In the genomic region with DNA sequence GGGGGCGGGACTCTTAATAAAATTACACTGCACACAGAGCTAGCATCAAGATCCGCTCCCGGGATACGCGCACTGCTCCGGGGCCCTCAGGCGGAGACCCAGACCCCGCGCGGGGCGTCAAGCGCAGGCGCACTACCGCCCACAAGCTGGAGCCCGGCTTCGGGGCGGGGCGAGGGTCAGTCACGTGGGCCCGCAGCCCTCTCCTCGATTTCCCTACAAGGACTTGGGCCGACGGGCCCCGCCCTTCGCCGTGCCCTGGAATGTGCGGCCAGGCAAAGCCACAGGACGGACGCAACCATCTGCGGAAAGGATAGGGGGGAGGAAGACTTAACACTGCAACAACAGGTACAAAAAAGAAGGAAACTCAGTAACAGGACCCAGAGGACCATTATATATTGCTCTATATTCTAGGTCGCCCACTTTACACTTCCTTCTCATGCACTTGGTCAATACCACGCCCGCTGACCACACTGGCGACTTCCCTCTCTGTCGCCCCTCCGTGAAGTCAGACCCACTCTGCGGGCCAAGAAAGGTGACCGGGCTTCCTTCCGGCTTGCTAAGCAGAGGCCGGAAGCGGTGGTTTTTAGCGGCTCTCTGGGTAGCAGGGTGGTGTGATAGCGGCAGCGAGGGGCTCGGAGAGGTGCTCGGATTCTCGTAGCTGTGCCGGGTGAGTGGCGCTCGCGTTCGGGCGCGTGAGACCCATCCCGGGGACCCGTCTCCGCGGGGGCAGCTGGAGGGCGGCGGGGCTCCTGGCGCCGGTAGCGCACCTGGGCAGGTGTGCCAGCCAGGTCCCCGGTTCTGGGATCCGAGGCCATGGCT, we compare ENCODE assay signal across 1 cellular context.
TF ChIP-seq lines count a peak whose summit lies in the region.

Gene MYL12A, plus strand, starts transcription at position 559 of the 819 bp plus-strand sequence. CDS start 5,447 bp downstream, outside the sequence.

TF ChIP-seq in HepG2, 621 proteins besides CTCF, POLR2A, EP300 and RAD21 (continued from another document and continues in another):
- TF ChIP-seq ATF1 (CRISPR knock-in tag; IDR thresholded peaks at IDR 0.05): peak; percentile 74
- TF ChIP-seq SALL1 (CRISPR knock-in tag; IDR thresholded peaks at IDR 0.05): peak; percentile 64
- TF ChIP-seq ZNF382 (CRISPR knock-in tag; IDR thresholded peaks at IDR 0.05; ENCODE audit: borderline replicate concordance): no peak
- TF ChIP-seq, protein P1, sequence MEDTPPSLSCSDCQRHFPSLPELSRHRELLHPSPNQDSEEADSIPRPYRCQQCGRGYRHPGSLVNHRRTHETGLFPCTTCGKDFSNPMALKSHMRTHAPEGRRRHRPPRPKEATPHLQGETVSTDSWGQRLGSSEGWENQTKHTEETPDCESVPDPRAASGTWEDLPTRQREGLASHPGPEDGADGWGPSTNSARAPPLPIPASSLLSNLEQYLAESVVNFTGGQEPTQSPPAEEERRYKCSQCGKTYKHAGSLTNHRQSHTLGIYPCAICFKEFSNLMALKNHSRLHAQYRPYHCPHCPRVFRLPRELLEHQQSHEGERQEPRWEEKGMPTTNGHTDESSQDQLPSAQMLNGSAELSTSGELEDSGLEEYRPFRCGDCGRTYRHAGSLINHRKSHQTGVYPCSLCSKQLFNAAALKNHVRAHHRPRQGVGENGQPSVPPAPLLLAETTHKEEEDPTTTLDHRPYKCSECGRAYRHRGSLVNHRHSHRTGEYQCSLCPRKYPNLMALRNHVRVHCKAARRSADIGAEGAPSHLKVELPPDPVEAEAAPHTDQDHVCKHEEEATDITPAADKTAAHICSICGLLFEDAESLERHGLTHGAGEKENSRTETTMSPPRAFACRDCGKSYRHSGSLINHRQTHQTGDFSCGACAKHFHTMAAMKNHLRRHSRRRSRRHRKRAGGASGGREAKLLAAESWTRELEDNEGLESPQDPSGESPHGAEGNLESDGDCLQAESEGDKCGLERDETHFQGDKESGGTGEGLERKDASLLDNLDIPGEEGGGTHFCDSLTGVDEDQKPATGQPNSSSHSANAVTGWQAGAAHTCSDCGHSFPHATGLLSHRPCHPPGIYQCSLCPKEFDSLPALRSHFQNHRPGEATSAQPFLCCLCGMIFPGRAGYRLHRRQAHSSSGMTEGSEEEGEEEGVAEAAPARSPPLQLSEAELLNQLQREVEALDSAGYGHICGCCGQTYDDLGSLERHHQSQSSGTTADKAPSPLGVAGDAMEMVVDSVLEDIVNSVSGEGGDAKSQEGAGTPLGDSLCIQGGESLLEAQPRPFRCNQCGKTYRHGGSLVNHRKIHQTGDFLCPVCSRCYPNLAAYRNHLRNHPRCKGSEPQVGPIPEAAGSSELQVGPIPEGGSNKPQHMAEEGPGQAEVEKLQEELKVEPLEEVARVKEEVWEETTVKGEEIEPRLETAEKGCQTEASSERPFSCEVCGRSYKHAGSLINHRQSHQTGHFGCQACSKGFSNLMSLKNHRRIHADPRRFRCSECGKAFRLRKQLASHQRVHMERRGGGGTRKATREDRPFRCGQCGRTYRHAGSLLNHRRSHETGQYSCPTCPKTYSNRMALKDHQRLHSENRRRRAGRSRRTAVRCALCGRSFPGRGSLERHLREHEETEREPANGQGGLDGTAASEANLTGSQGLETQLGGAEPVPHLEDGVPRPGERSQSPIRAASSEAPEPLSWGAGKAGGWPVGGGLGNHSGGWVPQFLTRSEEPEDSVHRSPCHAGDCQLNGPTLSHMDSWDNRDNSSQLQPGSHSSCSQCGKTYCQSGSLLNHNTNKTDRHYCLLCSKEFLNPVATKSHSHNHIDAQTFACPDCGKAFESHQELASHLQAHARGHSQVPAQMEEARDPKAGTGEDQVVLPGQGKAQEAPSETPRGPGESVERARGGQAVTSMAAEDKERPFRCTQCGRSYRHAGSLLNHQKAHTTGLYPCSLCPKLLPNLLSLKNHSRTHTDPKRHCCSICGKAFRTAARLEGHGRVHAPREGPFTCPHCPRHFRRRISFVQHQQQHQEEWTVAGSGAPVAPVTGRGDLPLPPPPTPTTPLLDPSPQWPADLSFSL (CRISPR knock-in tag; IDR thresholded peaks at IDR 0.05): no peak
- no peak for TF ChIP-seq ZNF256 (CRISPR knock-in tag; conservative IDR thresholded peaks at IDR 0.05)
- TF ChIP-seq ADNP (CRISPR knock-in tag; IDR thresholded peaks at IDR 0.05): no peak
- TF ChIP-seq SUZ12 (IDR thresholded peaks at IDR 0.05; ENCODE audit: low read depth, low read length): no peak
- no peak for TF ChIP-seq ZNF17 (CRISPR knock-in tag; IDR thresholded peaks at IDR 0.05)
- no peak; the same call in 1 of the 2 replicates for TF ChIP-seq ZNF552 (CRISPR knock-in tag; IDR thresholded peaks at IDR 0.05; ENCODE audit: borderline replicate concordance)
- TF ChIP-seq IKZF4 (CRISPR knock-in tag; IDR thresholded peaks at IDR 0.05; ENCODE audit: borderline replicate concordance, low read depth, not compliant biosample characterization): no peak
- peak; percentile 79 for TF ChIP-seq KMT2A (CRISPR knock-in tag; IDR thresholded peaks at IDR 0.05)
- no peak; the same call in 1 of the 2 replicates for TF ChIP-seq NFYB (CRISPR knock-in tag; IDR thresholded peaks at IDR 0.05)
- TF ChIP-seq SP5 (CRISPR knock-in tag; IDR thresholded peaks at IDR 0.05; ENCODE audit: borderline replicate concordance, low read depth): peak; percentile 63; the same call in 1 of the 2 replicates
- no peak for TF ChIP-seq ZNF609 (CRISPR knock-in tag; IDR thresholded peaks at IDR 0.05; ENCODE audit: borderline replicate concordance)
- TF ChIP-seq ISX (CRISPR knock-in tag; conservative IDR thresholded peaks at IDR 0.05): no peak
- no peak for TF ChIP-seq ARHGAP35 (CRISPR knock-in tag; IDR thresholded peaks at IDR 0.05; ENCODE audit: borderline replicate concordance)
- peak; percentile 38; the same call in 1 of the 2 replicates for TF ChIP-seq ZNF335 (CRISPR knock-in tag; IDR thresholded peaks at IDR 0.05)
- TF ChIP-seq ZNF580 (CRISPR knock-in tag; IDR thresholded peaks at IDR 0.05; ENCODE audit: borderline replicate concordance, low read depth): peak; percentile 39; the same call in 1 of the 2 replicates
- TF ChIP-seq AGO1 (IDR thresholded peaks at IDR 0.05; ENCODE audit: low read depth, low read length, poor library complexity, severe bottlenecking): peak; percentile 61
- no peak for TF ChIP-seq ZNF629 (CRISPR knock-in tag; conservative IDR thresholded peaks at IDR 0.05)
- TF ChIP-seq ATF7-NPFF (CRISPR knock-in tag; IDR thresholded peaks at IDR 0.05; ENCODE audit: low read depth): no peak
- peak; percentile 58 for TF ChIP-seq TFDP2 (CRISPR knock-in tag; IDR thresholded peaks at IDR 0.05)
- no peak for TF ChIP-seq NR3C1 (CRISPR knock-in tag; IDR thresholded peaks at IDR 0.05)
- TF ChIP-seq, protein P2, sequence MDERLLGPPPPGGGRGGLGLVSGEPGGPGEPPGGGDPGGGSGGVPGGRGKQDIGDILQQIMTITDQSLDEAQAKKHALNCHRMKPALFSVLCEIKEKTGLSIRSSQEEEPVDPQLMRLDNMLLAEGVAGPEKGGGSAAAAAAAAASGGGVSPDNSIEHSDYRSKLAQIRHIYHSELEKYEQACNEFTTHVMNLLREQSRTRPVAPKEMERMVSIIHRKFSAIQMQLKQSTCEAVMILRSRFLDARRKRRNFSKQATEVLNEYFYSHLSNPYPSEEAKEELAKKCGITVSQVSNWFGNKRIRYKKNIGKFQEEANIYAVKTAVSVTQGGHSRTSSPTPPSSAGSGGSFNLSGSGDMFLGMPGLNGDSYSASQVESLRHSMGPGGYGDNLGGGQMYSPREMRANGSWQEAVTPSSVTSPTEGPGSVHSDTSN (CRISPR knock-in tag; IDR thresholded peaks at IDR 0.05): no peak
- TF ChIP-seq, protein P3, sequence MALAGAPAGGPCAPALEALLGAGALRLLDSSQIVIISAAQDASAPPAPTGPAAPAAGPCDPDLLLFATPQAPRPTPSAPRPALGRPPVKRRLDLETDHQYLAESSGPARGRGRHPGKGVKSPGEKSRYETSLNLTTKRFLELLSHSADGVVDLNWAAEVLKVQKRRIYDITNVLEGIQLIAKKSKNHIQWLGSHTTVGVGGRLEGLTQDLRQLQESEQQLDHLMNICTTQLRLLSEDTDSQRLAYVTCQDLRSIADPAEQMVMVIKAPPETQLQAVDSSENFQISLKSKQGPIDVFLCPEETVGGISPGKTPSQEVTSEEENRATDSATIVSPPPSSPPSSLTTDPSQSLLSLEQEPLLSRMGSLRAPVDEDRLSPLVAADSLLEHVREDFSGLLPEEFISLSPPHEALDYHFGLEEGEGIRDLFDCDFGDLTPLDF (CRISPR knock-in tag; IDR thresholded peaks at IDR 0.05): peak; percentile 56; the same call in 1 of the 2 replicates
- no peak for TF ChIP-seq ZNF567 (CRISPR knock-in tag; IDR thresholded peaks at IDR 0.05; ENCODE audit: borderline replicate concordance)
- TF ChIP-seq, protein P4, sequence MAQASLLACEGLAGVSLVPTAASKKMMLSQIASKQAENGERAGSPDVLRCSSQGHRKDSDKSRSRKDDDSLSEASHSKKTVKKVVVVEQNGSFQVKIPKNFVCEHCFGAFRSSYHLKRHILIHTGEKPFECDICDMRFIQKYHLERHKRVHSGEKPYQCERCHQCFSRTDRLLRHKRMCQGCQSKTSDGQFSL (CRISPR knock-in tag; IDR thresholded peaks at IDR 0.05): no peak
- no peak for TF ChIP-seq ZNF737 (CRISPR knock-in tag; IDR thresholded peaks at IDR 0.05; ENCODE audit: borderline replicate concordance)
- TF ChIP-seq ZNF781 (CRISPR knock-in tag; IDR thresholded peaks at IDR 0.05; ENCODE audit: borderline replicate concordance, not compliant biosample characterization): no peak
- no peak for TF ChIP-seq NKX3-1 (CRISPR knock-in tag; IDR thresholded peaks at IDR 0.05)
- peak; percentile 69 for TF ChIP-seq HDAC1 (CRISPR knock-in tag; IDR thresholded peaks at IDR 0.05)
- no peak for TF ChIP-seq ZNF75D (CRISPR knock-in tag; IDR thresholded peaks at IDR 0.05; ENCODE audit: borderline replicate concordance)
- TF ChIP-seq ZNF841 (CRISPR knock-in tag; IDR thresholded peaks at IDR 0.05; ENCODE audit: borderline replicate concordance): no peak
- no peak for TF ChIP-seq IKZF1 (IDR thresholded peaks at IDR 0.05)
- TF ChIP-seq FOSL1 (CRISPR knock-in tag; IDR thresholded peaks at IDR 0.05; ENCODE audit: borderline replicate concordance): no peak
- TF ChIP-seq, protein P5, sequence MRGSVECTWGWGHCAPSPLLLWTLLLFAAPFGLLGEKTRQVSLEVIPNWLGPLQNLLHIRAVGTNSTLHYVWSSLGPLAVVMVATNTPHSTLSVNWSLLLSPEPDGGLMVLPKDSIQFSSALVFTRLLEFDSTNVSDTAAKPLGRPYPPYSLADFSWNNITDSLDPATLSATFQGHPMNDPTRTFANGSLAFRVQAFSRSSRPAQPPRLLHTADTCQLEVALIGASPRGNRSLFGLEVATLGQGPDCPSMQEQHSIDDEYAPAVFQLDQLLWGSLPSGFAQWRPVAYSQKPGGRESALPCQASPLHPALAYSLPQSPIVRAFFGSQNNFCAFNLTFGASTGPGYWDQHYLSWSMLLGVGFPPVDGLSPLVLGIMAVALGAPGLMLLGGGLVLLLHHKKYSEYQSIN (CRISPR knock-in tag; IDR thresholded peaks at IDR 0.05; ENCODE audit: borderline replicate concordance): no peak
- TF ChIP-seq ZMYM3 (CRISPR knock-in tag; IDR thresholded peaks at IDR 0.05): 0 out of 2 replicates have a peak, but pooled peaks have one; percentile 53
- TF ChIP-seq KLF9 (CRISPR knock-in tag; IDR thresholded peaks at IDR 0.05; ENCODE audit: low read depth): 0 out of 2 replicates have a peak, but pooled peaks have one; percentile 38
- TF ChIP-seq ZNF33A (CRISPR knock-in tag; IDR thresholded peaks at IDR 0.05; ENCODE audit: borderline replicate concordance): peak; percentile 63; the same call in 1 of the 2 replicates
